ENCODE assay signal across 26 cellular contexts in the genomic region with DNA sequence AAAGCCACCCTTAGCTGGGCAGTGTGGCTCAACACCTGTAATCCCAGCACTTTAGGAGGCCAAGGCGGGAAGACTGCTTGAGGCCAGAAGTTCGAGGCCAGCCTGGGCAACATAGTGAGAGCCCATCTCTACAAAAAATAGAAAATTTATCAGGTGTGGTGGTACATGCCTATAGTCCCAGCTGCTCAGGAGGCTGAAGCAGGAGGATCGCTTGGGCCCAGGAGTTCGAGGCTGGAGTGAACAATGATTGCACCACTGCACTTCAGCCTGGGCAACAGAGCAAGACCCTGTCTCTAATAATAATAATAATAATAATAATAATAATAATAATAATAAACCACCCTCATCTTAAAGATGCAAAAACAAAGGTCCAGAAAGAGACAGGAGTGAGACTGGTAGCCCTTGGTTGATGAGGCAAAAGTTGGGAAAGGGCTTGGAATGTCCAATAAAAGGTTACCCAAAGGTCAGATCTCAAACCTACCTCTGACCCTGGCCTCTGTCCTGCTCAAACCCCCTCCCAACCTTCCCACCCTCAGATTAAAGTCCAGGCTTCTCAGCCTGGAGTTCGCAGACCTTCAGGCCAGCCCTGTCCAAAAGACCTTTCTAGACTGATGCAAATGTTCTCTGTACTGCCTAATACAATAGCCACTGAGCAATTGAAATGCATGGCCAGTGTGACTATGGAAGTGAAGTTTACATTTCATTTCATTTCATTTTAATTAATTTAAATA. TPM values are rescaled to one million over a fixed set of nuclear protein-coding genes. Genes with fewer than 3 reads are reported as not detected.
A peak's percentile ranks its signal among the peaks of the same experiment; 100 is the strongest.
DNase-seq lines count a peak whose midpoint lies in the region; ATAC-seq, FAIRE-seq and TF ChIP-seq lines count a peak whose summit lies in the region.
"Had no signal": no experiment of that assay in that cellular context is flagged by ENCODE, and none has a peak within 500 bp of the region (broad histone marks: within the 10 kb centered on the region; RNA-seq: fewer than 3 reads in every experiment).

No MANE protein-coding gene starts in this region.

- H3K4me3 ChIP-seq in kidney (ENCODE audit: low read length in 2 of 2) = no peak overlapping the region
- H3K4me3 ChIP-seq in liver (ENCODE audit: low read depth in 1 of 3, low read length in 3 of 3) = no peak overlapping the region
- H3K4me3 ChIP-seq: BLaER1 treated with 17β-estradiol and CSF1 and Interleukin-3, amounts not matched to agents 10 nM and 100 nM; GM12878; GM23248 had no signal

- H3K9me3 Mint-ChIP-seq in HFFc6 = no peaks in the 10 kb centered on the region

- H3K4me3 Mint-ChIP-seq in HFFc6 = no peak overlapping the region
- H3K4me3 Mint-ChIP-seq: B cell; CD14-positive monocyte; CD4-positive, alpha-beta T cell; CD8-positive, alpha-beta memory T cell had no signal

- no peaks in the 10 kb centered on the region for H3K4me1 Mint-ChIP-seq in HFFc6 (ENCODE audit: low read depth)
- H3K4me1 Mint-ChIP-seq: B cell; CD14-positive monocyte; CD8-positive, alpha-beta memory T cell had no signal

- intact Hi-C loops in Right ventricle myocardium superior (cut with DNase I) = no loop called here
- intact Hi-C loops in left ventricle myocardium superior (cut with micrococcal nuclease) = no loop called here
- intact Hi-C loops in kidney (cut with DNase I) = no loop called here

- H3K27ac Mint-ChIP-seq in HFFc6 = no peak overlapping the region
- H3K27ac Mint-ChIP-seq: B cell; CD4-positive, alpha-beta T cell had no signal

- TF ChIP-seq RAD21 in liver (IDR thresholded peaks at IDR 0.05) = no peak

- ATAC-seq in Right ventricle myocardium superior (ENCODE audit: poor library complexity) (no peak), left ventricle myocardium superior (no peak)
- ATAC-seq: GM12878, HCT116 had no signal

- H3K4me1 ChIP-seq in kidney (ENCODE audit: control insufficient read depth in 1 of 2, insufficient read depth in 1 of 2, low read depth in 1 of 2, low read length in 2 of 2) (no peaks in the 10 kb centered on the region), liver (ENCODE audit: control insufficient read depth in 4 of 4, insufficient read depth in 4 of 4, low read length in 3 of 4) (peaks cover 4 to 13% (median 7%) of the 10 kb centered on the region in 4 donors)

- no peak for FAIRE-seq in kidney (lab: Jason Lieb, UNC)
- FAIRE-seq: A204.1, D721Med, GM12878, GM19239, H1 had no signal

- peaks cover 23 to 24% of the 10 kb centered on the region in 2 donors for H3K36me3 ChIP-seq in kidney (ENCODE audit: control insufficient read depth in 1 of 2, insufficient read depth in 2 of 2, low read length in 2 of 2)
- H3K36me3 ChIP-seq in liver (ENCODE audit: control insufficient read depth in 4 of 4, insufficient read depth in 3 of 4, low read depth in 1 of 4, low read length in 3 of 4) = peaks cover 4 to 16% (median 11%) of the 10 kb centered on the region in 4 donors

- H3K27ac ChIP-seq in kidney (ENCODE audit: low read depth in 2 of 2, low read length in 2 of 2) (no peak overlapping the region), liver (ENCODE audit: low read depth in 1 of 2, low read length in 2 of 2) (no peak overlapping the region), temporal lobe (ENCODE audit: low read depth, low read length) (peak overlapping the region; percentile 17)
- H3K27ac ChIP-seq: 22Rv1; BLaER1 treated with 17β-estradiol and CSF1 and Interleukin-3, amounts not matched to agents 10 nM and 100 nM; GM23248 had no signal

- peaks cover 1% of the 10 kb centered on the region; the same call in 1 of the 2 replicates for H3K27me3 Mint-ChIP-seq in HFFc6 (ENCODE audit: insufficient read depth)
- H3K27me3 Mint-ChIP-seq: B cell; CD4-positive, alpha-beta T cell; CD8-positive, alpha-beta memory T cell had no signal

- WGBS in liver = 86% methylated on average over 5 of the region's 5 CpGs

- H3K27me3 ChIP-seq in liver (ENCODE audit: control insufficient read depth in 4 of 4, insufficient read depth in 4 of 4, low read length in 3 of 4) = no peaks in the 10 kb centered on the region
- H3K27me3 ChIP-seq: BLaER1 treated with 17β-estradiol and CSF1 and Interleukin-3, amounts not matched to agents 10 nM and 100 nM had no signal

- H3K9ac ChIP-seq in kidney (ENCODE audit: low read length in 2 of 2) = no peak overlapping the region
- no peak overlapping the region for H3K9ac ChIP-seq in liver (ENCODE audit: low read depth in 1 of 2, low read length in 2 of 2)
- H3K9ac ChIP-seq: BLaER1 treated with 17β-estradiol and CSF1 and Interleukin-3, amounts not matched to agents 10 nM and 100 nM; GM23248 had no signal

- peaks cover 33% of the 10 kb centered on the region for H3K36me3 Mint-ChIP-seq in HFFc6 (ENCODE audit: low read depth)

- peak; percentile 4 for DNase-seq in Right ventricle myocardium superior
- DNase-seq in left ventricle myocardium superior = no peak
- peak; percentile 36 for DNase-seq in kidney
- DNase-seq in stimulated activated CD8-positive, alpha-beta memory T cell treated with anti-CD3 and anti-CD28 coated beads, Interleukin-4, amount 100 ng/mL, for 48 hours = no peak
- DNase-seq in NCI-H226 = no peak
- DNase-seq in HFFc6 = no peak
- DNase-seq: CD4-positive, alpha-beta T cell; CD8-positive, alpha-beta memory T cell; DMS 273 treated with DMSO at 0.1 percent for 48 hours; DMS79; EL; GDM1; GM23248; H7 had no signal

- H3K9me3 ChIP-seq in kidney (ENCODE audit: control insufficient read depth in 1 of 2, low read length in 2 of 2) (no peaks in the 10 kb centered on the region), liver (ENCODE audit: control insufficient read depth in 4 of 4, low read length in 3 of 4) (no peaks in the 10 kb centered on the region)

- TF ChIP-seq CTCF in kidney (IDR thresholded peaks at IDR 0.05; ENCODE audit: borderline replicate concordance, extremely low read depth, insufficient read depth) (no peak), liver (IDR thresholded peaks at IDR 0.05; ENCODE audit: low read depth, low read length, missing input control) (no peak), HFFc6 (IDR thresholded peaks at IDR 0.05) (no peak)

TF ChIP-seq in liver, 16 proteins besides CTCF, POLR2A, EP300 and RAD21 (continues in another document):
- TF ChIP-seq FOXA1 (IDR thresholded peaks at IDR 0.05) (no peak), NR2F2 (IDR thresholded peaks at IDR 0.05) (peak; percentile 85), HNF4G (IDR thresholded peaks at IDR 0.05) (peak; percentile 87), JUND (IDR thresholded peaks at IDR 0.05) (no peak)
- TF ChIP-seq, protein P1, sequence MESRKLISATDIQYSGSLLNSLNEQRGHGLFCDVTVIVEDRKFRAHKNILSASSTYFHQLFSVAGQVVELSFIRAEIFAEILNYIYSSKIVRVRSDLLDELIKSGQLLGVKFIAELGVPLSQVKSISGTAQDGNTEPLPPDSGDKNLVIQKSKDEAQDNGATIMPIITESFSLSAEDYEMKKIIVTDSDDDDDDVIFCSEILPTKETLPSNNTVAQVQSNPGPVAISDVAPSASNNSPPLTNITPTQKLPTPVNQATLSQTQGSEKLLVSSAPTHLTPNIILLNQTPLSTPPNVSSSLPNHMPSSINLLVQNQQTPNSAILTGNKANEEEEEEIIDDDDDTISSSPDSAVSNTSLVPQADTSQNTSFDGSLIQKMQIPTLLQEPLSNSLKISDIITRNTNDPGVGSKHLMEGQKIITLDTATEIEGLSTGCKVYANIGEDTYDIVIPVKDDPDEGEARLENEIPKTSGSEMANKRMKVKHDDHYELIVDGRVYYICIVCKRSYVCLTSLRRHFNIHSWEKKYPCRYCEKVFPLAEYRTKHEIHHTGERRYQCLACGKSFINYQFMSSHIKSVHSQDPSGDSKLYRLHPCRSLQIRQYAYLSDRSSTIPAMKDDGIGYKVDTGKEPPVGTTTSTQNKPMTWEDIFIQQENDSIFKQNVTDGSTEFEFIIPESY (IDR thresholded peaks at IDR 0.05) = no peak

RNA-seq across cellular contexts. Expression of a gene that starts 9.1 kb away (rescaled TPM):
- total RNA-seq in Right ventricle myocardium superior (1.5 TPM), left ventricle myocardium superior (1.8 TPM), kidney (3.1 TPM), liver (under 1 TPM; 0.08 to 0.09 TPM), temporal lobe (0.49 TPM)
- polyA plus RNA-seq in kidney (ENCODE audit: insufficient read depth, low read depth, low replicate concordance) (2.8 TPM), liver (1 to 10 TPM in 1 of 2 donors, under 1 TPM in 1; 0.88 to 1.0 TPM)
- 1 to 10 TPM; 1.6 to 2.9 (median 2.3) TPM for total RNA-seq in HFFc6 (2021; fragmentation: NEBNext Ultra II Directional; extraction: Animal tissue kit (Norgen Biotek cat#: 25700))
- total RNA-seq: H1, H7 had no signal

RNA-seq across cellular contexts. Expression of a gene that starts 15.1 kb away (rescaled TPM):
- 14.7 TPM for total RNA-seq in Right ventricle myocardium superior
- 16.2 TPM for total RNA-seq in left ventricle myocardium superior
- 61.3 TPM for total RNA-seq in kidney
- 81.8 TPM for polyA plus RNA-seq in kidney (ENCODE audit: insufficient read depth, low read depth, low replicate concordance)
- 10 to 100 TPM; 30.4 to 35.0 TPM for total RNA-seq in liver
- polyA plus RNA-seq in liver = 10 to 100 TPM; 34.0 to 45.1 TPM
- 17.0 TPM for total RNA-seq in temporal lobe
- 100 to 1,000 TPM in 4 of 6 experiments, 10 to 100 TPM in 2; 81.3 to 125 (median 107) TPM for total RNA-seq in HFFc6 (2021; fragmentation: NEBNext Ultra II Directional; extraction: Animal tissue kit (Norgen Biotek cat#: 25700))

RNA-seq across cellular contexts. Expression of a gene that starts 33.2 kb away (rescaled TPM):
- 12.4 TPM for total RNA-seq in Right ventricle myocardium superior
- total RNA-seq in left ventricle myocardium superior = 15.7 TPM
- 24.5 TPM for total RNA-seq in kidney
- 19.3 TPM for polyA plus RNA-seq in kidney (ENCODE audit: insufficient read depth, low read depth, low replicate concordance)
- total RNA-seq in liver = 1 to 10 TPM; 3.6 to 9.8 TPM
- polyA plus RNA-seq in liver = 1 to 10 TPM; 4.5 to 5.2 TPM
- 12.0 TPM for total RNA-seq in temporal lobe
- total RNA-seq in HFFc6 (2021; fragmentation: NEBNext Ultra II Directional; extraction: Animal tissue kit (Norgen Biotek cat#: 25700)) = 10 to 100 TPM; 16.2 to 29.8 (median 27.1) TPM

RNA-seq across cellular contexts. Expression of a gene that starts 33.5 kb away (rescaled TPM):
- total RNA-seq in Right ventricle myocardium superior (0.46 TPM), left ventricle myocardium superior (1.4 TPM), kidney (14.8 TPM), liver (1 to 10 TPM in 1 of 2 donors, under 1 TPM in 1; 0.42 to 4.3 TPM), temporal lobe (7.4 TPM)
- polyA plus RNA-seq in kidney (ENCODE audit: insufficient read depth, low read depth, low replicate concordance) (41.8 TPM), liver (under 1 TPM; 0.50 to 0.64 TPM)
- under 1 TPM in 2 of 6 experiments, not detected in 4; 0.23 to 0.61 TPM for total RNA-seq in HFFc6 (2021; fragmentation: NEBNext Ultra II Directional; extraction: Animal tissue kit (Norgen Biotek cat#: 25700))
- total RNA-seq: CD4-positive, alpha-beta T cell had no signal

RNA-seq across cellular contexts. Expression of a gene that starts 37.5 kb away (rescaled TPM):
- total RNA-seq in Right ventricle myocardium superior (6.2 TPM), left ventricle myocardium superior (6.0 TPM), kidney (10.8 TPM), liver (10 to 100 TPM; 10.6 to 18.2 TPM), temporal lobe (1.5 TPM)
- polyA plus RNA-seq in kidney (ENCODE audit: insufficient read depth, low read depth, low replicate concordance) (8.2 TPM), liver (10 to 100 TPM; 10.7 to 12.7 TPM)
- total RNA-seq in HFFc6 (2021; fragmentation: NEBNext Ultra II Directional; extraction: Animal tissue kit (Norgen Biotek cat#: 25700)) = 10 to 100 TPM in 4 of 6 experiments, 1 to 10 TPM in 2; 7.5 to 12.5 (median 11.7) TPM

Comparison
In these comparisons a context has a peak if more than half of its experiments do, and no peak if none do; other contexts are left out.
1. DNase-seq: peak in Right ventricle myocardium superior (single experiment) and kidney (single experiment); none in left ventricle myocardium superior (single experiment), stimulated activated CD8-positive, alpha-beta memory T cell treated with anti-CD3 and anti-CD28 coated beads, Interleukin-4, amount 100 ng/mL, for 48 hours (single experiment), NCI-H226 (single experiment) and HFFc6 (single experiment).